1 cellular context compared by ENCODE assay signal in genomic region chr18:3661121-3661520, GRCh38.
TF ChIP-seq lines count a peak whose summit lies in the region.

No MANE protein-coding gene starts in this region.

TF ChIP-seq in GM23338, 12 proteins besides CTCF, POLR2A, EP300 and RAD21 (continued from another document):
- TF ChIP-seq NANOG (IDR thresholded peaks at IDR 0.05; ENCODE audit: borderline replicate concordance) (no peak), EZH2 (IDR thresholded peaks at IDR 0.05; ENCODE audit: low read depth, unreplicated experiment) (no peak), STAT1 (IDR thresholded peaks at IDR 0.05; ENCODE audit: unreplicated experiment) (no peak), JUNB (IDR thresholded peaks at IDR 0.05; ENCODE audit: unreplicated experiment) (no peak), EZH2phosphoT487 (IDR thresholded peaks at IDR 0.05; ENCODE audit: unreplicated experiment) (no peak), POLR2AphosphoS5 (IDR thresholded peaks at IDR 0.05; ENCODE audit: low read depth) (no peak), CREB1 (CRISPR knock-in tag; IDR thresholded peaks at IDR 0.05; ENCODE audit: low read depth) (no peak), ZNF114 (CRISPR knock-in tag; IDR thresholded peaks at IDR 0.05) (no peak), ETS1 (IDR thresholded peaks at IDR 0.05) (no peak)
- TF ChIP-seq, protein P1, sequence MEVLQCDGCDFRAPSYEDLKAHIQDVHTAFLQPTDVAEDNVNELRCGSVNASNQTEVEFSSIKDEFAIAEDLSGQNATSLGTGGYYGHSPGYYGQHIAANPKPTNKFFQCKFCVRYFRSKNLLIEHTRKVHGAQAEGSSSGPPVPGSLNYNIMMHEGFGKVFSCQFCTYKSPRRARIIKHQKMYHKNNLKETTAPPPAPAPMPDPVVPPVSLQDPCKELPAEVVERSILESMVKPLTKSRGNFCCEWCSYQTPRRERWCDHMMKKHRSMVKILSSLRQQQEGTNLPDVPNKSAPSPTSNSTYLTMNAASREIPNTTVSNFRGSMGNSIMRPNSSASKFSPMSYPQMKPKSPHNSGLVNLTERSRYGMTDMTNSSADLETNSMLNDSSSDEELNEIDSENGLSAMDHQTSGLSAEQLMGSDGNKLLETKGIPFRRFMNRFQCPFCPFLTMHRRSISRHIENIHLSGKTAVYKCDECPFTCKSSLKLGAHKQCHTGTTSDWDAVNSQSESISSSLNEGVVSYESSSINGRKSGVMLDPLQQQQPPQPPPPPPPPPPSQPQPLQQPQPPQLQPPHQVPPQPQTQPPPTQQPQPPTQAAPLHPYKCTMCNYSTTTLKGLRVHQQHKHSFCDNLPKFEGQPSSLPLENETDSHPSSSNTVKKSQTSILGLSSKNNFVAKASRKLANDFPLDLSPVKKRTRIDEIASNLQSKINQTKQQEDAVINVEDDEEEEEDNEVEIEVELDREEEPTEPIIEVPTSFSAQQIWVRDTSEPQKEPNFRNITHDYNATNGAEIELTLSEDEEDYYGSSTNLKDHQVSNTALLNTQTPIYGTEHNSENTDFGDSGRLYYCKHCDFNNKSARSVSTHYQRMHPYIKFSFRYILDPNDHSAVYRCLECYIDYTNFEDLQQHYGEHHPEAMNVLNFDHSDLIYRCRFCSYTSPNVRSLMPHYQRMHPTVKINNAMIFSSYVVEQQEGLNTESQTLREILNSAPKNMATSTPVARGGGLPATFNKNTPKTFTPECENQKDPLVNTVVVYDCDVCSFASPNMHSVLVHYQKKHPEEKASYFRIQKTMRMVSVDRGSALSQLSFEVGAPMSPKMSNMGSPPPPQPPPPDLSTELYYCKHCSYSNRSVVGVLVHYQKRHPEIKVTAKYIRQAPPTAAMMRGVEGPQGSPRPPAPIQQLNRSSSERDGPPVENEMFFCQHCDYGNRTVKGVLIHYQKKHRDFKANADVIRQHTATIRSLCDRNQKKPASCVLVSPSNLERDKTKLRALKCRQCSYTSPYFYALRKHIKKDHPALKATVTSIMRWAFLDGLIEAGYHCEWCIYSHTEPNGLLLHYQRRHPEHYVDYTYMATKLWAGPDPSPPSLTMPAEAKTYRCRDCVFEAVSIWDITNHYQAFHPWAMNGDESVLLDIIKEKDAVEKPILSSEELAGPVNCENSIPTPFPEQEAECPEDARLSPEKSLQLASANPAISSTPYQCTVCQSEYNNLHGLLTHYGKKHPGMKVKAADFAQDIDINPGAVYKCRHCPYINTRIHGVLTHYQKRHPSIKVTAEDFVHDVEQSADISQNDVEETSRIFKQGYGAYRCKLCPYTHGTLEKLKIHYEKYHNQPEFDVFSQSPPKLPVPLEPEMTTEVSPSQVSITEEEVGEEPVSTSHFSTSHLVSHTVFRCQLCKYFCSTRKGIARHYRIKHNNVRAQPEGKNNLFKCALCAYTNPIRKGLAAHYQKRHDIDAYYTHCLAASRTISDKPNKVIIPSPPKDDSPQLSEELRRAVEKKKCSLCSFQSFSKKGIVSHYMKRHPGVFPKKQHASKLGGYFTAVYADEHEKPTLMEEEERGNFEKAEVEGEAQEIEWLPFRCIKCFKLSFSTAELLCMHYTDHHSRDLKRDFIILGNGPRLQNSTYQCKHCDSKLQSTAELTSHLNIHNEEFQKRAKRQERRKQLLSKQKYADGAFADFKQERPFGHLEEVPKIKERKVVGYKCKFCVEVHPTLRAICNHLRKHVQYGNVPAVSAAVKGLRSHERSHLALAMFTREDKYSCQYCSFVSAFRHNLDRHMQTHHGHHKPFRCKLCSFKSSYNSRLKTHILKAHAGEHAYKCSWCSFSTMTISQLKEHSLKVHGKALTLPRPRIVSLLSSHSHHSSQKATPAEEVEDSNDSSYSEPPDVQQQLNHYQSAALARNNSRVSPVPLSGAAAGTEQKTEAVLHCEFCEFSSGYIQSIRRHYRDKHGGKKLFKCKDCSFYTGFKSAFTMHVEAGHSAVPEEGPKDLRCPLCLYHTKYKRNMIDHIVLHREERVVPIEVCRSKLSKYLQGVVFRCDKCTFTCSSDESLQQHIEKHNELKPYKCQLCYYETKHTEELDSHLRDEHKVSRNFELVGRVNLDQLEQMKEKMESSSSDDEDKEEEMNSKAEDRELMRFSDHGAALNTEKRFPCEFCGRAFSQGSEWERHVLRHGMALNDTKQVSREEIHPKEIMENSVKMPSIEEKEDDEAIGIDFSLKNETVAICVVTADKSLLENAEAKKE (CRISPR knock-in tag; IDR thresholded peaks at IDR 0.05) = no peak
- TF ChIP-seq, protein P2, sequence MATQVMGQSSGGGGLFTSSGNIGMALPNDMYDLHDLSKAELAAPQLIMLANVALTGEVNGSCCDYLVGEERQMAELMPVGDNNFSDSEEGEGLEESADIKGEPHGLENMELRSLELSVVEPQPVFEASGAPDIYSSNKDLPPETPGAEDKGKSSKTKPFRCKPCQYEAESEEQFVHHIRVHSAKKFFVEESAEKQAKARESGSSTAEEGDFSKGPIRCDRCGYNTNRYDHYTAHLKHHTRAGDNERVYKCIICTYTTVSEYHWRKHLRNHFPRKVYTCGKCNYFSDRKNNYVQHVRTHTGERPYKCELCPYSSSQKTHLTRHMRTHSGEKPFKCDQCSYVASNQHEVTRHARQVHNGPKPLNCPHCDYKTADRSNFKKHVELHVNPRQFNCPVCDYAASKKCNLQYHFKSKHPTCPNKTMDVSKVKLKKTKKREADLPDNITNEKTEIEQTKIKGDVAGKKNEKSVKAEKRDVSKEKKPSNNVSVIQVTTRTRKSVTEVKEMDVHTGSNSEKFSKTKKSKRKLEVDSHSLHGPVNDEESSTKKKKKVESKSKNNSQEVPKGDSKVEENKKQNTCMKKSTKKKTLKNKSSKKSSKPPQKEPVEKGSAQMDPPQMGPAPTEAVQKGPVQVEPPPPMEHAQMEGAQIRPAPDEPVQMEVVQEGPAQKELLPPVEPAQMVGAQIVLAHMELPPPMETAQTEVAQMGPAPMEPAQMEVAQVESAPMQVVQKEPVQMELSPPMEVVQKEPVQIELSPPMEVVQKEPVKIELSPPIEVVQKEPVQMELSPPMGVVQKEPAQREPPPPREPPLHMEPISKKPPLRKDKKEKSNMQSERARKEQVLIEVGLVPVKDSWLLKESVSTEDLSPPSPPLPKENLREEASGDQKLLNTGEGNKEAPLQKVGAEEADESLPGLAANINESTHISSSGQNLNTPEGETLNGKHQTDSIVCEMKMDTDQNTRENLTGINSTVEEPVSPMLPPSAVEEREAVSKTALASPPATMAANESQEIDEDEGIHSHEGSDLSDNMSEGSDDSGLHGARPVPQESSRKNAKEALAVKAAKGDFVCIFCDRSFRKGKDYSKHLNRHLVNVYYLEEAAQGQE (IDR thresholded peaks at IDR 0.05; ENCODE audit: unreplicated experiment) = no peak
